In the genomic region with DNA sequence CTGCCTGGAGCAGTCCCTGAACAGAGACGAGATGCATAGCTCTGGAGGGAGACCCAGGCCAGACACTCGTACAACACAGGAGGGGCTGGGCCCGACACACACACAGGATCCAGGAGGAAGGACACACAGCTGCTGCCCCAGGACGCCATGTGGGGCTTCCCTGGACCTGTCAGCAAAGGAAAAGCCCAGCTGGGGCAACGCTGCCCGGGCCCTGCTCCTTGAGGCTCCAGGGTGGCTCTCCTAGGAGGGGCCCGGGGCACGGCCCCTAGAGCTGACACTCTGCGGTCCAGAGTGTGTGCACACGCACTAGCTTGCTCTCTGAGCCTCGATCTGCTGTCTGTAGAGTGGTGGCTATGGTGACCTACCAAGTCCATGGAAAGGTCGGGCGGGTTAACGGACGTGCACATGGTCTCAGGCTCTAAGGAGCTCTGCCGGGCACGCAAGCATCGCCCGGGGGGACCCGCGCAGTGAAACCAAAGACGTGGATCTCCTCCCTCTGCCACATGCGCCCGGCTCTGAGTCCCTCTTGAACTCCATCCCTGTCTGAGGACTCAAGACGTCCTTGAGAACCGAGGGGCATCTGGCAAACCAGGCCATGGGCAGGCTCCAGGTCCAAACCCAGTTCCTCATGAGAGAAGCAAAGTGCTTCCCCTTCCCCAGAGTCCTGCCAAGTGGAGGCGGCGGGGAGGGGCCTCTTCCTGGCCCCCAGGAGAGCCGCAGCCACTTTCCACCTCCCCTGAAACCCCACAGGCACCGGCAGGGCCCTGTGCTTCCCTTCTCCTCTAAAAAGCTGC, we compare ENCODE assay signal across 1 cellular context.
TF ChIP-seq lines count a peak whose summit lies in the region.

No MANE protein-coding gene starts in this region.

TF ChIP-seq in H1, 55 proteins besides CTCF, POLR2A, EP300 and RAD21:
- no peak for TF ChIP-seq JUND (IDR thresholded peaks at IDR 0.05; ENCODE audit: low read length)
